1 cellular context compared by ENCODE assay signal in the genomic region with DNA sequence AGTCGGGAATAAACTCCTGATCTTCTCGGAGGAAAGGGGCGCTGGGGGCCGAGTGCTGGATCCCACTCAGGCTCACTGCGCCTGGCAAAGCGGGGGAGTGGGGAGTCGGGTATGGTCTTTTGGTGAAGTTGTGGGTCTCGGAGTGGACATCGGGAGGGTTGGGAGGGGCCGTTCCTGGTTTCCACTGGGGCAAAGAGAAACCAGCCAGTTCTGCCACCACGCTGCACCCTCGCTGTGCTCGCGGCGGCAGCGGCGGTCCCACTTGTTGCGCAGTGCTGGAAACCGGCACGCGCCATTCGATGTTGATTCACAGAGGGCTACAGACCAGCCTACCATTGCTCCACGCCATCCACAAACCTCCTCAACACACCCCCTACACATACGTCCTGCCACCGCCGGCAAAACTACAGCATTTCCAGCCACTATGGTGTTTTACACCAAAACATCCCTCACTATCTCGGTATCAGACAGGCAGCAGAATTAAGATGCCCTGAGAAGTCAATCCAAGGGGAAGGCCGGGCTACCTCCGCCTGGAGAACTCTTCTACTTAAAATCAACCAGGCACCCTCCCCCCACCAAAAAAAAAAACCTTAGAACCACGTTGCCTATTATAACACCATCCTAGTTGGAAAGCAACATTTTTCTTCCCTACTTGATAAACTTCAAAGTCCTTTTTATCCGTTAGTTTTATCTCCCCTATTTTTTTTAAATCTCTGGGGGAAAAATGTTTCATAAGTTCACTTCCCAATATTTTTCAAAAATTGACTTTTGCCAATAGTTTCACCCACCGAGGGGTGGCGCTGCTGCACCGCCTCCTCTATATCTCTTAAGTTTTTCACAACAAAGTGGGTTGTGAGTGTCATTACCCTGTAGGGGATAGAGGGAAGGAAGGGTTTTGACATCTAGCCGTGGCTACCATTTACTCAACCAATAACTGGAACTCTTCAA.
A peak's percentile ranks its signal among the peaks of the same experiment; 100 is the strongest.
TF ChIP-seq lines count a peak whose summit lies in the region.

No MANE protein-coding gene starts in this region.

TF ChIP-seq in HEK293, 187 proteins besides CTCF, POLR2A, EP300 and RAD21 (continued from another document and continues in another):
- TF ChIP-seq, protein P1, sequence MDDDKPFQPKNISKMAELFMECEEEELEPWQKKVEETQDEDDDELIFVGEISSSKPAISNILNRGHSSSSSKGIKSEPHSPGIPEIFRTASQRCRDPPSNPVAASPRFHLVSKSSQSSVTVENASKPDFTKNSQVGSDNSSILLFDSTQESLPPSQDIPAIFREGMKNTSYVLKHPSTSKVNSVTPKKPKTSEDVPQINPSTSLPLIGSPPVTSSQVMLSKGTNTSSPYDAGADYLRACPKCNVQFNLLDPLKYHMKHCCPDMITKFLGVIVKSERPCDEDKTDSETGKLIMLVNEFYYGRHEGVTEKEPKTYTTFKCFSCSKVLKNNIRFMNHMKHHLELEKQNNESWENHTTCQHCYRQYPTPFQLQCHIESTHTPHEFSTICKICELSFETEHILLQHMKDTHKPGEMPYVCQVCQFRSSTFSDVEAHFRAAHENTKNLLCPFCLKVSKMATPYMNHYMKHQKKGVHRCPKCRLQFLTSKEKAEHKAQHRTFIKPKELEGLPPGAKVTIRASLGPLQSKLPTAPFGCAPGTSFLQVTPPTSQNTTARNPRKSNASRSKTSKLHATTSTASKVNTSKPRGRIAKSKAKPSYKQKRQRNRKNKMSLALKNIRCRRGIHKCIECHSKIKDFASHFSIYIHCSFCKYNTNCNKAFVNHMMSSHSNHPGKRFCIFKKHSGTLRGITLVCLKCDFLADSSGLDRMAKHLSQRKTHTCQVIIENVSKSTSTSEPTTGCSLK (tag by site-specific recombination; IDR thresholded peaks at IDR 0.05), result no peak
- TF ChIP-seq ZNF76 (tag by site-specific recombination; IDR thresholded peaks at IDR 0.05; ENCODE audit: borderline replicate concordance, low read depth), result no peak
- TF ChIP-seq, protein P2, sequence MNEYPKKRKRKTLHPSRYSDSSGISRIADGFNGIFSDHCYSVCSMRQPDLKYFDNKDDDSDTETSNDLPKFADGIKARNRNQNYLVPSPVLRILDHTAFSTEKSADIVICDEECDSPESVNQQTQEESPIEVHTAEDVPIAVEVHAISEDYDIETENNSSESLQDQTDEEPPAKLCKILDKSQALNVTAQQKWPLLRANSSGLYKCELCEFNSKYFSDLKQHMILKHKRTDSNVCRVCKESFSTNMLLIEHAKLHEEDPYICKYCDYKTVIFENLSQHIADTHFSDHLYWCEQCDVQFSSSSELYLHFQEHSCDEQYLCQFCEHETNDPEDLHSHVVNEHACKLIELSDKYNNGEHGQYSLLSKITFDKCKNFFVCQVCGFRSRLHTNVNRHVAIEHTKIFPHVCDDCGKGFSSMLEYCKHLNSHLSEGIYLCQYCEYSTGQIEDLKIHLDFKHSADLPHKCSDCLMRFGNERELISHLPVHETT (tag by site-specific recombination; IDR thresholded peaks at IDR 0.05), result no peak
- no peak for TF ChIP-seq ZSCAN16 (tag by site-specific recombination; IDR thresholded peaks at IDR 0.05)
- TF ChIP-seq, protein P3, sequence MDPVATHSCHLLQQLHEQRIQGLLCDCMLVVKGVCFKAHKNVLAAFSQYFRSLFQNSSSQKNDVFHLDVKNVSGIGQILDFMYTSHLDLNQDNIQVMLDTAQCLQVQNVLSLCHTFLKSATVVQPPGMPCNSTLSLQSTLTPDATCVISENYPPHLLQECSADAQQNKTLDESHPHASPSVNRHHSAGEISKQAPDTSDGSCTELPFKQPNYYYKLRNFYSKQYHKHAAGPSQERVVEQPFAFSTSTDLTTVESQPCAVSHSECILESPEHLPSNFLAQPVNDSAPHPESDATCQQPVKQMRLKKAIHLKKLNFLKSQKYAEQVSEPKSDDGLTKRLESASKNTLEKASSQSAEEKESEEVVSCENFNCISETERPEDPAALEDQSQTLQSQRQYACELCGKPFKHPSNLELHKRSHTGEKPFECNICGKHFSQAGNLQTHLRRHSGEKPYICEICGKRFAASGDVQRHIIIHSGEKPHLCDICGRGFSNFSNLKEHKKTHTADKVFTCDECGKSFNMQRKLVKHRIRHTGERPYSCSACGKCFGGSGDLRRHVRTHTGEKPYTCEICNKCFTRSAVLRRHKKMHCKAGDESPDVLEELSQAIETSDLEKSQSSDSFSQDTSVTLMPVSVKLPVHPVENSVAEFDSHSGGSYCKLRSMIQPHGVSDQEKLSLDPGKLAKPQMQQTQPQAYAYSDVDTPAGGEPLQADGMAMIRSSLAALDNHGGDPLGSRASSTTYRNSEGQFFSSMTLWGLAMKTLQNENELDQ (tag by site-specific recombination; IDR thresholded peaks at IDR 0.05; ENCODE audit: low read depth), result no peak
- TF ChIP-seq ELK4 (IDR thresholded peaks at IDR 0.05; ENCODE audit: borderline replicate concordance, low read depth, low read length), result no peak
- TF ChIP-seq ZSCAN18 (tag by site-specific recombination; IDR thresholded peaks at IDR 0.05), result no peak
- TF ChIP-seq ZNF558 (tag by site-specific recombination; IDR thresholded peaks at IDR 0.05), result no peak
- TF ChIP-seq ZNF521 (tag by site-specific recombination; IDR thresholded peaks at IDR 0.05), result no peak
- no peak for TF ChIP-seq ZNF274 (IDR thresholded peaks at IDR 0.05; ENCODE audit: low read length)
- no peak for TF ChIP-seq ZNF274 (tag by site-specific recombination; IDR thresholded peaks at IDR 0.05; ENCODE audit: borderline replicate concordance)
- no peak for TF ChIP-seq ZNF416 (tag by site-specific recombination; IDR thresholded peaks at IDR 0.05)
- TF ChIP-seq ZNF791 (tag by site-specific recombination; IDR thresholded peaks at IDR 0.05), result no peak
- no peak for TF ChIP-seq ZNF707 (tag by site-specific recombination; IDR thresholded peaks at IDR 0.05)
- TF ChIP-seq, protein P4, sequence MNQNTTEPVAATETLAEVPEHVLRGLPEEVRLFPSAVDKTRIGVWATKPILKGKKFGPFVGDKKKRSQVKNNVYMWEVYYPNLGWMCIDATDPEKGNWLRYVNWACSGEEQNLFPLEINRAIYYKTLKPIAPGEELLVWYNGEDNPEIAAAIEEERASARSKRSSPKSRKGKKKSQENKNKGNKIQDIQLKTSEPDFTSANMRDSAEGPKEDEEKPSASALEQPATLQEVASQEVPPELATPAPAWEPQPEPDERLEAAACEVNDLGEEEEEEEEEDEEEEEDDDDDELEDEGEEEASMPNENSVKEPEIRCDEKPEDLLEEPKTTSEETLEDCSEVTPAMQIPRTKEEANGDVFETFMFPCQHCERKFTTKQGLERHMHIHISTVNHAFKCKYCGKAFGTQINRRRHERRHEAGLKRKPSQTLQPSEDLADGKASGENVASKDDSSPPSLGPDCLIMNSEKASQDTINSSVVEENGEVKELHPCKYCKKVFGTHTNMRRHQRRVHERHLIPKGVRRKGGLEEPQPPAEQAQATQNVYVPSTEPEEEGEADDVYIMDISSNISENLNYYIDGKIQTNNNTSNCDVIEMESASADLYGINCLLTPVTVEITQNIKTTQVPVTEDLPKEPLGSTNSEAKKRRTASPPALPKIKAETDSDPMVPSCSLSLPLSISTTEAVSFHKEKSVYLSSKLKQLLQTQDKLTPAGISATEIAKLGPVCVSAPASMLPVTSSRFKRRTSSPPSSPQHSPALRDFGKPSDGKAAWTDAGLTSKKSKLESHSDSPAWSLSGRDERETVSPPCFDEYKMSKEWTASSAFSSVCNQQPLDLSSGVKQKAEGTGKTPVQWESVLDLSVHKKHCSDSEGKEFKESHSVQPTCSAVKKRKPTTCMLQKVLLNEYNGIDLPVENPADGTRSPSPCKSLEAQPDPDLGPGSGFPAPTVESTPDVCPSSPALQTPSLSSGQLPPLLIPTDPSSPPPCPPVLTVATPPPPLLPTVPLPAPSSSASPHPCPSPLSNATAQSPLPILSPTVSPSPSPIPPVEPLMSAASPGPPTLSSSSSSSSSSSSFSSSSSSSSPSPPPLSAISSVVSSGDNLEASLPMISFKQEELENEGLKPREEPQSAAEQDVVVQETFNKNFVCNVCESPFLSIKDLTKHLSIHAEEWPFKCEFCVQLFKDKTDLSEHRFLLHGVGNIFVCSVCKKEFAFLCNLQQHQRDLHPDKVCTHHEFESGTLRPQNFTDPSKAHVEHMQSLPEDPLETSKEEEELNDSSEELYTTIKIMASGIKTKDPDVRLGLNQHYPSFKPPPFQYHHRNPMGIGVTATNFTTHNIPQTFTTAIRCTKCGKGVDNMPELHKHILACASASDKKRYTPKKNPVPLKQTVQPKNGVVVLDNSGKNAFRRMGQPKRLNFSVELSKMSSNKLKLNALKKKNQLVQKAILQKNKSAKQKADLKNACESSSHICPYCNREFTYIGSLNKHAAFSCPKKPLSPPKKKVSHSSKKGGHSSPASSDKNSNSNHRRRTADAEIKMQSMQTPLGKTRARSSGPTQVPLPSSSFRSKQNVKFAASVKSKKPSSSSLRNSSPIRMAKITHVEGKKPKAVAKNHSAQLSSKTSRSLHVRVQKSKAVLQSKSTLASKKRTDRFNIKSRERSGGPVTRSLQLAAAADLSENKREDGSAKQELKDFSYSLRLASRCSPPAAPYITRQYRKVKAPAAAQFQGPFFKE (tag by site-specific recombination; IDR thresholded peaks at IDR 0.05; ENCODE audit: borderline replicate concordance), result no peak
- TF ChIP-seq ZNF629 (tag by site-specific recombination; IDR thresholded peaks at IDR 0.05), result peak; percentile 13; the same call in 1 of the 2 replicates
- no peak for TF ChIP-seq PBX3 (CRISPR knock-in tag; IDR thresholded peaks at IDR 0.05)
- no peak for TF ChIP-seq ZNF658 (tag by site-specific recombination; IDR thresholded peaks at IDR 0.05)
- TF ChIP-seq FEZF1 (tag by site-specific recombination; IDR thresholded peaks at IDR 0.05), result no peak
- peak; percentile 98 for TF ChIP-seq SCRT1 (tag by site-specific recombination; IDR thresholded peaks at IDR 0.05; ENCODE audit: borderline replicate concordance)
- TF ChIP-seq BCL11B (tag by site-specific recombination; IDR thresholded peaks at IDR 0.05; ENCODE audit: low read depth), result no peak
- TF ChIP-seq INSM2 (tag by site-specific recombination; IDR thresholded peaks at IDR 0.05), result 0 out of 2 replicates have a peak, but pooled peaks have one; percentile 35
- TF ChIP-seq, protein P5, sequence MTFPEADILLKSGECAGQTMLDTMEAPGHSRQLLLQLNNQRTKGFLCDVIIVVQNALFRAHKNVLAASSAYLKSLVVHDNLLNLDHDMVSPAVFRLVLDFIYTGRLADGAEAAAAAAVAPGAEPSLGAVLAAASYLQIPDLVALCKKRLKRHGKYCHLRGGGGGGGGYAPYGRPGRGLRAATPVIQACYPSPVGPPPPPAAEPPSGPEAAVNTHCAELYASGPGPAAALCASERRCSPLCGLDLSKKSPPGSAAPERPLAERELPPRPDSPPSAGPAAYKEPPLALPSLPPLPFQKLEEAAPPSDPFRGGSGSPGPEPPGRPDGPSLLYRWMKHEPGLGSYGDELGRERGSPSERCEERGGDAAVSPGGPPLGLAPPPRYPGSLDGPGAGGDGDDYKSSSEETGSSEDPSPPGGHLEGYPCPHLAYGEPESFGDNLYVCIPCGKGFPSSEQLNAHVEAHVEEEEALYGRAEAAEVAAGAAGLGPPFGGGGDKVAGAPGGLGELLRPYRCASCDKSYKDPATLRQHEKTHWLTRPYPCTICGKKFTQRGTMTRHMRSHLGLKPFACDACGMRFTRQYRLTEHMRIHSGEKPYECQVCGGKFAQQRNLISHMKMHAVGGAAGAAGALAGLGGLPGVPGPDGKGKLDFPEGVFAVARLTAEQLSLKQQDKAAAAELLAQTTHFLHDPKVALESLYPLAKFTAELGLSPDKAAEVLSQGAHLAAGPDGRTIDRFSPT (tag by site-specific recombination; IDR thresholded peaks at IDR 0.05), result peak; percentile 43; the same call in 1 of the 2 replicates
- no peak for TF ChIP-seq ZNF560 (tag by site-specific recombination; IDR thresholded peaks at IDR 0.05; ENCODE audit: borderline replicate concordance)
- no peak for TF ChIP-seq ZNF677 (tag by site-specific recombination; IDR thresholded peaks at IDR 0.05)
- TF ChIP-seq ZNF514 (tag by site-specific recombination; IDR thresholded peaks at IDR 0.05), result no peak
- TF ChIP-seq ZNF837 (tag by site-specific recombination; IDR thresholded peaks at IDR 0.05), result no peak
- no peak for TF ChIP-seq ZNF23 (tag by site-specific recombination; IDR thresholded peaks at IDR 0.05; ENCODE audit: borderline replicate concordance)
- TF ChIP-seq ZNF473 (tag by site-specific recombination; IDR thresholded peaks at IDR 0.05), result no peak
- TF ChIP-seq IKZF3 (tag by site-specific recombination; IDR thresholded peaks at IDR 0.05), result no peak
- TF ChIP-seq ZIC2 (tag by site-specific recombination; IDR thresholded peaks at IDR 0.05), result no peak
- TF ChIP-seq ZNF548 (tag by site-specific recombination; IDR thresholded peaks at IDR 0.05), result no peak
